1 cellular context compared by ENCODE assay signal in the genomic region with DNA sequence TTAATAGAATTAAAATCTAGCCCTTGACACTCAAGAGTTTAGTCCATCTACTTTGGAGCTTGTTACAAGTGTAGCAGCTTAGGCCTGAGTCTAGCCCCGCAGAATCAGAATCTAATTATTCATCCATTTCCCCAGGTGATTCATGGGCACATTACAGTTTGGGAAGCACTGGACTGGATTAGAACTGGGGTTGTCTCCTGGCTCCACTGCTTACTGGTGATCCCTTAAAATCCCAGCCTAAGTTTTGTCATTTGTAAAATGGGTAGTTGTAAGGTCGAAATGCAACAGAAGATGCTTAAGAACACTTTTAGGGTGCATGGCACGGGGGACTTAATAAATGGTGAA.
TF ChIP-seq lines count a peak whose summit lies in the region.

No MANE protein-coding gene starts in this region.

TF ChIP-seq in endothelial cell of umbilical vein, 7 proteins besides CTCF, POLR2A, EP300 and RAD21:
- no peak for TF ChIP-seq GATA2 (IDR thresholded peaks at IDR 0.05; ENCODE audit: insufficient read depth, insufficient read length, low read depth, low read length)
